ENCODE assay signal across 14 cellular contexts in genomic region chr16:80174416-80174815, GRCh38.
DNase-seq lines count a peak whose midpoint lies in the region; ATAC-seq and TF ChIP-seq lines count a peak whose summit lies in the region.
"Had no signal": no experiment of that assay in that cellular context is flagged by ENCODE, and none has a peak within 500 bp of the region (broad histone marks: within the 10 kb centered on the region; RNA-seq: fewer than 3 reads in every experiment).

No MANE protein-coding gene starts in this region.

- H3K36me3 Mint-ChIP-seq in activated T-cell treated with anti-CD3 and anti-CD28 coated beads, Interleukin-2, amount 50 U/mL, for 72 hours (ENCODE audit: insufficient read depth in 2 of 2) = no peaks in the 10 kb centered on the region
- H3K36me3 Mint-ChIP-seq: naive thymus-derived CD4-positive, alpha-beta T cell had no signal

- H3K9me3 Mint-ChIP-seq in activated T-cell treated with anti-CD3 and anti-CD28 coated beads, Interleukin-2, amount 50 U/mL, for 72 hours = peaks cover 0 to 2% of the 10 kb centered on the region in 2 donors

- no peak for ATAC-seq in HG03457 (IDR thresholded peaks at IDR 0.05; ENCODE audit: unreplicated experiment)
- no peak for ATAC-seq in activated T-cell treated with anti-CD3 and anti-CD28 coated beads, Interleukin-2, amount 50 U/mL, for 72 hours (replicated peaks in 1 of 2)
- ATAC-seq: naive thymus-derived CD4-positive, alpha-beta T cell had no signal

- no peak overlapping the region for H3K4me3 Mint-ChIP-seq in activated T-cell treated with anti-CD3 and anti-CD28 coated beads, Interleukin-2, amount 50 U/mL, for 72 hours
- H3K4me3 Mint-ChIP-seq: naive thymus-derived CD4-positive, alpha-beta T cell had no signal

- no peak for TF ChIP-seq CTCF in fibroblast of the aortic adventitia (IDR thresholded peaks at IDR 0.05; ENCODE audit: insufficient read depth, low read length)

- DNase-seq in GM04503 (ENCODE audit: low read depth) = peak; percentile 88
- DNase-seq in SW480 (ENCODE audit: low spot score) = peak; percentile 20
- DNase-seq in fibroblast of the aortic adventitia (ENCODE audit: low read depth) = peak; percentile 77
- DNase-seq in skeletal muscle cell (ENCODE audit: low read depth) = peak; percentile 52
- DNase-seq in NCI-H1048 (lab: John Stamatoyannopoulos, UW) = no peak
- no peak for DNase-seq in activated T-cell treated with anti-CD3 and anti-CD28 coated beads, Interleukin-2, amount 50 U/mL, for 72 hours
- no peak for DNase-seq in stimulated activated CD4-positive, alpha-beta T cell treated with anti-CD3 and anti-CD28 coated beads, Interleukin-15, amount 100 ng/mL, for 24 hours
- DNase-seq: DND-41; Karpas-422; naive thymus-derived CD4-positive, alpha-beta T cell; PC-9; right lobe of liver; testis had no signal

- H3K4me1 Mint-ChIP-seq in activated T-cell treated with anti-CD3 and anti-CD28 coated beads, Interleukin-2, amount 50 U/mL, for 72 hours (ENCODE audit: low read depth) = no peaks in the 10 kb centered on the region
- H3K4me1 Mint-ChIP-seq: naive thymus-derived CD4-positive, alpha-beta T cell had no signal

- H3K4me3 ChIP-seq in fibroblast of the aortic adventitia (ENCODE audit: low read depth, low read length) = no peak overlapping the region
- H3K4me3 ChIP-seq in skeletal muscle cell (ENCODE audit: low read depth, low read length) = no peak overlapping the region
- H3K4me3 ChIP-seq: PC-9, right lobe of liver, testis had no signal

- peaks cover 20% of the 10 kb centered on the region for H3K27me3 Mint-ChIP-seq in activated T-cell treated with anti-CD3 and anti-CD28 coated beads, Interleukin-2, amount 50 U/mL, for 72 hours (ENCODE audit: low read depth)

- no peak overlapping the region for H3K27ac Mint-ChIP-seq in activated T-cell treated with anti-CD3 and anti-CD28 coated beads, Interleukin-2, amount 50 U/mL, for 72 hours
- H3K27ac Mint-ChIP-seq: naive thymus-derived CD4-positive, alpha-beta T cell had no signal

Comparison
In these comparisons a context has a peak if more than half of its experiments do, and no peak if none do; other contexts are left out.
1. DNase-seq: peak in GM04503 (single experiment), SW480 (single experiment), fibroblast of the aortic adventitia (single experiment) and skeletal muscle cell (single experiment); none in NCI-H1048 (single experiment), activated T-cell treated with anti-CD3 and anti-CD28 coated beads, Interleukin-2, amount 50 U/mL, for 72 hours (0 of 2) and stimulated activated CD4-positive, alpha-beta T cell treated with anti-CD3 and anti-CD28 coated beads, Interleukin-15, amount 100 ng/mL, for 24 hours (single experiment).